Comparison of ENCODE assay signal across 8 cellular contexts in the genomic region with DNA sequence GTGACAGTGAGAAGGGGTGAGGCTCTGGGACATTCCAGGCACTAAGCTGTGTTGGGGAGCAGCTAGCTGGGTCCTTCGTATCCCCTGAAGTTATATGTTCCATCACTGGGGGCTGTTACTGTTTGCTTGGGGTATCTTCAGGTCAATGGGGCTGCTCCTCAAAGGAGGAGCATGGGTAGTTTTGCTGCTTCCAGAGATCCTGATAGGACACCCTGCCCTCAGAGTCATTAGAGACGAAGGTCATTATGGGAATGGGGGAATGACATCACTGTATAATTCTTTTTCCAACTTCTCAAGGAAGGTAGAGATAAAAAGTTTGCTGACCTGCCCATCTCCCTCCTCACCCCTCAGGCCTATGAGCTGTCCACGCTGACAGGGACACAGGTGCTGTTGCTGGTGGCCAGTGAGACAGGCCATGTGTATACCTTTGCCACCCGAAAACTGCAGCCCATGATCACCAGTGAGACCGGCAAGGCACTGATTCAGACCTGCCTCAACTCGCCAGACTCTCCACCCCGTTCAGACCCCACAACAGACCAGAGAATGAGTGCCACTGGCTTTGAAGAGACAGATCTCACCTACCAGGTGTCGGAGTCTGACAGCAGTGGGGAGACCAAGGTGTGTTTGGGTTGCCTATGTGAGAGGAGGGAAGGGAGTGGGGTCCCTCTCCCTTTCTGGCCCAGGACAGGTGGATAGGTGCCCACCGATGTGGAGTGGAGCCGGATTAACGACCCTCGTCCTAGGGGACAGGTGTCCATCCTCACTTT. TPM values are rescaled to one million over a fixed set of nuclear protein-coding genes. Genes with fewer than 3 reads are reported as not detected.
A peak's percentile ranks its signal among the peaks of the same experiment; 100 is the strongest.
DNase-seq lines count a peak whose midpoint lies in the region; ATAC-seq, FAIRE-seq and TF ChIP-seq lines count a peak whose summit lies in the region.

No MANE protein-coding gene starts in this region.

- TF ChIP-seq POLR2A in H1 (IDR thresholded peaks at IDR 0.05; ENCODE audit: control extremely low read depth in 1 of 2, low read depth in 2 of 2, low read length in 2 of 2) (peak in 1 of 2 experiments; percentile 59; a peak in 2 of 3 replicates), ovary (IDR thresholded peaks at IDR 0.05) (no peak)

- H3K4me3 ChIP-seq in OCI-LY7 (ENCODE audit: low read depth, low read length, poor library complexity, severe bottlenecking) (peak overlapping the region; percentile 90), H1 (ENCODE audit: extremely low read depth in 1 of 4, insufficient read depth in 2 of 4, low read depth in 3 of 4, low read length in 4 of 4) (peak overlapping the region; percentile 12 to 93 (median 82); a peak in 6 of 8 replicates), ovary (peak overlapping the region; percentile 83)

- H4K5ac ChIP-seq in H1 (ENCODE audit: insufficient read length, low read depth, low read length): no peak overlapping the region

- no peaks in the 10 kb centered on the region for H3K9me3 Mint-ChIP-seq in Calu3 (ENCODE audit: low read depth, unreplicated experiment)

- H3K27me3 ChIP-seq in H1 (replicated peaks in 1 of 4; ENCODE audit: control insufficient read depth in 3 of 4, extremely low read depth in 1 of 4, insufficient read depth in 3 of 4, low read length in 3 of 4) (peaks cover 0 to 6% (median 2%) of the 10 kb centered on the region in 4 experiments; a peak in 3 of 7 replicates), ovary (no peaks in the 10 kb centered on the region)

- no peak overlapping the region for H2BK20ac ChIP-seq in H1 (ENCODE audit: low read length)

- H3K27me3 Mint-ChIP-seq in Calu3 (ENCODE audit: unreplicated experiment): no peaks in the 10 kb centered on the region

- no peak for FAIRE-seq in H1 (lab: Jason Lieb, UNC)

- intact Hi-C loops in Calu3 (cut with micrococcal nuclease; ENCODE audit: unreplicated experiment) (no loop called here), OCI-LY7 (cut with micrococcal nuclease; ENCODE audit: unreplicated experiment) (loop anchor here (2.0 to 10.0 kb wide), 4 partner anchors 51 to 609 kb away; a partner anchor contains a TSS), ovary (cut with DNase I) (no loop called here)

- CTCF ChIA-PET in Calu3 (lab: Charles Lee) (interaction anchor here (0.6 to 1.5 kb wide), 6 partner anchors 18 to 189 kb away, joined by 3 to 6 read pairs (median 3); a partner anchor contains a TSS), OCI-LY7 (lab: Charles Lee; ENCODE audit: unreplicated experiment) (interaction anchor here (0.9 to 1.0 kb wide), 2 partner anchors 141 to 218 kb away, joined by 3 to 8 read pairs; no protein-coding TSS in a partner anchor), H1 (lab: Charles Lee; ENCODE audit: partially characterized antibody) (interaction anchor here (0.6 to 0.7 kb wide), 2 partner anchors 96 to 1991 kb away, joined by 3 read pairs; no protein-coding TSS in a partner anchor)

- peaks cover 3% of the 10 kb centered on the region; the same call in 1 of the 2 replicates for H3K79me1 ChIP-seq in H1 (ENCODE audit: low read depth, low read length)

- DNase-seq in Calu3: no peak
- peak; percentile 23 for DNase-seq in OCI-LY7 (ENCODE audit: low spot score)
- DNase-seq in H1 (ENCODE audit: low read depth in 1 of 2, low spot score in 2 of 2): no peak
- DNase-seq in ovary: peak in 2 of 5 donors; percentile 25 to 47
- no peak for DNase-seq in activated CD4-positive, alpha-beta T cell treated with anti-CD3 and anti-CD28 coated beads for 1 hour

- peaks cover 78% of the 10 kb centered on the region for H3K36me3 Mint-ChIP-seq in Calu3 (ENCODE audit: insufficient read depth, unreplicated experiment)

- no peak overlapping the region for H3K23ac ChIP-seq in H1 (ENCODE audit: insufficient read length)

- H3K4ac ChIP-seq in H1 (replicated peaks; ENCODE audit: insufficient read length, low read depth, low read length): no peak overlapping the region

- no peak for TF ChIP-seq RAD21 in H1 (IDR thresholded peaks at IDR 0.05 in 1 of 2, conservative IDR thresholded peaks at IDR 0.05 in 1 of 2; ENCODE audit: low read depth in 2 of 2, low read length in 2 of 2)

- H4K91ac ChIP-seq in H1 (replicated peaks; ENCODE audit: insufficient read length, low read length): peak overlapping the region; percentile 34

- H3K79me2 ChIP-seq in OCI-LY7 (ENCODE audit: insufficient read depth, low read depth, low read length) (peaks cover 18% of the 10 kb centered on the region; the same call in 1 of the 2 replicates), H1 (ENCODE audit: control insufficient read depth in 1 of 2, insufficient read depth in 2 of 2, low read length in 2 of 2) (peaks cover 0 to 28% of the 10 kb centered on the region in 2 experiments; a peak in 2 of 4 replicates)

- peaks cover 22% of the 10 kb centered on the region for H4K20me1 ChIP-seq in OCI-LY7 (ENCODE audit: insufficient read depth, low read length)
- H4K20me1 ChIP-seq in H1 (replicated peaks in 1 of 2; ENCODE audit: control insufficient read depth in 1 of 2, insufficient read depth in 2 of 2, low read length in 2 of 2): peaks cover 13 to 33% of the 10 kb centered on the region in 2 experiments

- H2BK12ac ChIP-seq in H1 (ENCODE audit: low read depth, low read length): peak overlapping the region; percentile 2; the same call in 1 of the 2 replicates

- H3K56ac ChIP-seq in H1 (replicated peaks; ENCODE audit: insufficient read length, low read depth, low read length): no peak overlapping the region

- H2BK5ac ChIP-seq in H1 (ENCODE audit: low read depth, low read length): peak overlapping the region; percentile 47; the same call in 1 of the 2 replicates

- peaks cover 34% of the 10 kb centered on the region for H3K4me1 ChIP-seq in OCI-LY7 (ENCODE audit: insufficient read depth, low read length, poor library complexity, severe bottlenecking)
- peaks cover 9 to 17% (median 11%) of the 10 kb centered on the region in 4 experiments for H3K4me1 ChIP-seq in H1 (replicated peaks in 1 of 4; ENCODE audit: control insufficient read depth in 3 of 4, insufficient read depth in 4 of 4, low read length in 3 of 4)
- H3K4me1 ChIP-seq in ovary (ENCODE audit: insufficient read depth): peaks cover 14% of the 10 kb centered on the region

- H2BK120ac ChIP-seq in H1 (replicated peaks; ENCODE audit: low read depth, low read length): no peak overlapping the region

- TF ChIP-seq CTCF in Calu3 (IDR thresholded peaks at IDR 0.05; ENCODE audit: unreplicated experiment) (no peak), OCI-LY7 (conservative IDR thresholded peaks at IDR 0.05; ENCODE audit: low read length) (no peak), H1 (IDR thresholded peaks at IDR 0.05; ENCODE audit: control extremely low read depth in 1 of 3, insufficient read depth in 1 of 3, low read depth in 1 of 3, low read length in 3 of 3) (no peak), ovary (IDR thresholded peaks at IDR 0.05) (no peak)

- 53% methylated on average over 12 of the region's 12 CpGs; no CpG with 5 or more reads in 1 of the 2 experiments for whole genome bisulfite sequencing in H1 (ENCODE audit: extremely low coverage in 1 of 2, insufficient coverage in 1 of 2, insufficient read length in 1 of 2, insufficient replicate concordance in 2 of 2, low coverage in 1 of 2, low lambda C conversion rate in 2 of 2, missing lambda C conversion rate in 1 of 2), 2 experiments
- 31 to 32% (median 32%) methylated on average over 12 of the region's 12 CpGs for WGBS in ovary, 3 donors

- H2AK5ac ChIP-seq in H1 (ENCODE audit: low read depth, low read length): no peak overlapping the region

- H3K4me1 Mint-ChIP-seq in Calu3 (ENCODE audit: low read depth, unreplicated experiment): peaks cover 35% of the 10 kb centered on the region

- H2AFZ ChIP-seq in OCI-LY7 (ENCODE audit: low read length) (no peak overlapping the region), H1 (ENCODE audit: low read length) (no peak overlapping the region)

- H3K23me2 ChIP-seq in H1 (ENCODE audit: low read depth, low read length): peaks cover 14% of the 10 kb centered on the region

- ATAC-seq in GM18867 (IDR thresholded peaks at IDR 0.05; ENCODE audit: unreplicated experiment) (no peak), GM19328 (IDR thresholded peaks at IDR 0.05; ENCODE audit: unreplicated experiment) (no peak), GM21381 (IDR thresholded peaks at IDR 0.05; ENCODE audit: unreplicated experiment) (no peak)

- H3K14ac ChIP-seq in H1 (ENCODE audit: insufficient read length): no peak overlapping the region

- peak overlapping the region; percentile 35 for H3K27ac ChIP-seq in OCI-LY7 (ENCODE audit: low read depth, low read length, poor library complexity, severe bottlenecking)
- peak overlapping the region; percentile 86 for H3K27ac ChIP-seq in H1 (ENCODE audit: low read depth, low read length)
- H3K27ac ChIP-seq in ovary: peak overlapping the region; percentile 34 to 91

- H3K27ac Mint-ChIP-seq in Calu3 (ENCODE audit: unreplicated experiment): peak overlapping the region; percentile 94

- no peak overlapping the region for H3K18ac ChIP-seq in H1 (ENCODE audit: extremely low read depth, low read length)

- peak overlapping the region in 3 of 4 experiments; percentile 13 to 58 (median 31); a peak in 4 of 7 replicates for H3K9ac ChIP-seq in H1 (replicated peaks in 1 of 4; ENCODE audit: extremely low read depth in 1 of 4, low read depth in 3 of 4, low read length in 3 of 4)

- H3K36me3 ChIP-seq in OCI-LY7 (ENCODE audit: insufficient read depth, low read length): peaks cover 39% of the 10 kb centered on the region
- peaks cover 18 to 30% (median 25%) of the 10 kb centered on the region in 4 experiments for H3K36me3 ChIP-seq in H1 (ENCODE audit: control insufficient read depth in 2 of 4, insufficient read depth in 4 of 4, low read length in 3 of 4)
- no peaks in the 10 kb centered on the region for H3K36me3 ChIP-seq in ovary

- H2BK15ac ChIP-seq in H1 (ENCODE audit: low read length): no peak overlapping the region

- H3K4me3 Mint-ChIP-seq in Calu3 (ENCODE audit: low read depth, unreplicated experiment): peak overlapping the region; percentile 92

- BruUV-seq in Calu3 (replicated peaks; lab: Mats Ljungman, UMichigan) (TSS peak; percentile 14), OCI-LY7 (replicated peaks; lab: Mats Ljungman, UMichigan) (no TSS peak)

- TF ChIP-seq EP300 in H1 (IDR thresholded peaks at IDR 0.05; ENCODE audit: borderline replicate concordance in 1 of 2, low read depth in 2 of 2, low read length in 2 of 2): no peak
- no peak for TF ChIP-seq EP300 in ovary (IDR thresholded peaks at IDR 0.05)

- H3K4me2 ChIP-seq in OCI-LY7 (ENCODE audit: low read length) (peak overlapping the region; percentile 97), H1 (ENCODE audit: insufficient read depth in 1 of 2, low read depth in 2 of 2, low read length in 2 of 2) (peak overlapping the region; percentile 93 to 97)

- H3K9me3 ChIP-seq in OCI-LY7 (ENCODE audit: low read length) (no peaks in the 10 kb centered on the region), H1 (ENCODE audit: insufficient read depth in 2 of 2, low read depth in 1 of 2, low read length in 1 of 2) (no peaks in the 10 kb centered on the region), ovary (no peaks in the 10 kb centered on the region)

- no peak overlapping the region; the same call in none of the 2 replicates for H4K8ac ChIP-seq in H1 (ENCODE audit: extremely low read depth, insufficient read depth, low read length)

- no peaks in the 10 kb centered on the region for H3K9me2 ChIP-seq in OCI-LY7 (ENCODE audit: insufficient read depth, low read length)

- POLR2A ChIA-PET in OCI-LY7 (lab: Charles Lee) (interaction anchor here (0.6 to 1.5 kb wide), 7 partner anchors 30 to 1142 kb away, joined by 3 to 6 read pairs (median 4); a partner anchor contains a TSS), H1 (lab: Charles Lee; ENCODE audit: partially characterized antibody) (interaction anchor here (0.6 to 4.9 kb wide), 26 partner anchors 8 to 864 kb away, joined by 3 to 30 read pairs (median 5); a partner anchor contains a TSS)

RNA-seq across cellular contexts. Expression of a gene that starts 2.6 kb away (rescaled TPM):
- total RNA-seq in Calu3 (2022): 43.4 and 48.0 TPM in 2 replicates
- 17.6 and 22.8 TPM in 2 replicates for total RNA-seq in OCI-LY7 (2014; rRNA removed; shearing (Covaris generic))
- 23.1 and 24.2 TPM in 2 replicates for total RNA-seq in OCI-LY7 (2022)
- 49.0 and 52.7 TPM in 2 replicates for total RNA-seq in H1 (2021; fragmentation: NEBNext Ultra II Directional; extraction: Animal tissue kit (Norgen Biotek cat#: 25700))
- polyA plus RNA-seq in H1 (2011; rRNA removed): 69.5 and 88.6 TPM in 2 replicates
- polyA plus RNA-seq in H1 (2011; cell fraction: cytosol; rRNA removed): 68.1 TPM
- polyA plus RNA-seq in H1 (2011; cell fraction: nucleus; rRNA removed): 63.0 TPM
- polyA plus RNA-seq in H1 (2012, experiment 1 of 2): 34.5 to 42.5 TPM (median 42.0 TPM) in 4 replicates
- polyA plus RNA-seq in H1 (2012, experiment 2 of 2): 41.2 TPM
- 30.6 TPM for polyA plus RNA-seq in H1 (2013, experiment 1 of 2)
- polyA plus RNA-seq in H1 (2013, experiment 2 of 2): 31.1 TPM
- polyA minus RNA-seq in H1 (2011; rRNA and poly(A)+ RNA removed): 46.3 and 46.8 TPM in 2 replicates
- 33.1 TPM for polyA minus RNA-seq in H1 (2011; cell fraction: cytosol; rRNA and poly(A)+ RNA removed)
- 24.0 TPM for polyA minus RNA-seq in H1 (2011; cell fraction: nucleus; rRNA and poly(A)+ RNA removed)
- 10 to 100 TPM; 21.0 to 73.3 (median 38.0) TPM for total RNA-seq in ovary
- polyA plus RNA-seq in ovary: 10 to 100 TPM; 26.6 to 26.9 TPM

RNA-seq across cellular contexts. Expression of a gene that starts 8.3 kb away (rescaled TPM):
- total RNA-seq in Calu3 (2022) (73.1 and 82.8 TPM in 2 replicates), OCI-LY7 (2022) (31.1 and 32.9 TPM in 2 replicates), ovary (10 to 100 TPM; 24.2 to 44.5 (median 33.0) TPM)
- total RNA-seq in OCI-LY7 (2014; rRNA removed; shearing (Covaris generic)): 27.4 and 37.0 TPM in 2 replicates
- 9.8 and 10.5 TPM in 2 replicates for total RNA-seq in H1 (2021; fragmentation: NEBNext Ultra II Directional; extraction: Animal tissue kit (Norgen Biotek cat#: 25700))
- polyA plus RNA-seq in H1 (2011; rRNA removed) (7.7 and 10.2 TPM in 2 replicates), ovary (10 to 100 TPM; 15.9 to 20.8 TPM)
- polyA plus RNA-seq in H1 (2011; cell fraction: cytosol; rRNA removed): 8.3 TPM
- polyA plus RNA-seq in H1 (2011; cell fraction: nucleus; rRNA removed): 43.8 TPM
- polyA plus RNA-seq in H1 (2012, experiment 1 of 2): 7.7 to 17.5 TPM (median 14.2 TPM) in 4 replicates
- 4.2 TPM for polyA plus RNA-seq in H1 (2012, experiment 2 of 2)
- 4.2 TPM for polyA plus RNA-seq in H1 (2013, experiment 1 of 2)
- 4.8 TPM for polyA plus RNA-seq in H1 (2013, experiment 2 of 2)
- polyA minus RNA-seq in H1 (2011; rRNA and poly(A)+ RNA removed): 11.3 and 13.2 TPM in 2 replicates
- polyA minus RNA-seq in H1 (2011; cell fraction: cytosol; rRNA and poly(A)+ RNA removed): 5.1 TPM
- 13.7 TPM for polyA minus RNA-seq in H1 (2011; cell fraction: nucleus; rRNA and poly(A)+ RNA removed)

RNA-seq across cellular contexts. Expression of a gene that starts 55.6 kb away (rescaled TPM):
- total RNA-seq in Calu3 (2022) (82.6 and 86.8 TPM in 2 replicates), OCI-LY7 (2022) (58.7 and 65.5 TPM in 2 replicates), ovary (100 to 1,000 TPM in 1 of 7 donors, 10 to 100 TPM in 6; 25.0 to 120 (median 44.7) TPM)
- 111 and 126 TPM in 2 replicates for total RNA-seq in OCI-LY7 (2014; rRNA removed; shearing (Covaris generic))
- 33.9 and 37.2 TPM in 2 replicates for total RNA-seq in H1 (2021; fragmentation: NEBNext Ultra II Directional; extraction: Animal tissue kit (Norgen Biotek cat#: 25700))
- polyA plus RNA-seq in H1 (2011; rRNA removed) (134 and 168 TPM in 2 replicates), ovary (10 to 100 TPM; 13.6 to 55.5 TPM)
- polyA plus RNA-seq in H1 (2011; cell fraction: cytosol; rRNA removed): 125 TPM
- 70.6 TPM for polyA plus RNA-seq in H1 (2011; cell fraction: nucleus; rRNA removed)
- 48.8 to 75.5 TPM (median 71.2 TPM) in 4 replicates for polyA plus RNA-seq in H1 (2012, experiment 1 of 2)
- 54.9 TPM for polyA plus RNA-seq in H1 (2012, experiment 2 of 2)
- 53.9 TPM for polyA plus RNA-seq in H1 (2013, experiment 1 of 2)
- polyA plus RNA-seq in H1 (2013, experiment 2 of 2): 54.5 TPM
- 7.8 and 8.3 TPM in 2 replicates for polyA minus RNA-seq in H1 (2011; rRNA and poly(A)+ RNA removed)
- 11.4 TPM for polyA minus RNA-seq in H1 (2011; cell fraction: cytosol; rRNA and poly(A)+ RNA removed)
- 24.6 TPM for polyA minus RNA-seq in H1 (2011; cell fraction: nucleus; rRNA and poly(A)+ RNA removed)

Comparison
In these comparisons a context has a peak if more than half of its experiments do, and no peak if none do; other contexts are left out.
1. H3K27ac ChIP-seq: peak in every context shown above with its lines; median percentile 86 in H1; 62 in ovary; 35 in OCI-LY7.